Comparison of ENCODE assay signal across 15 cellular contexts in genomic region chr18:26436176-26437031, GRCh38.
DNase-seq lines count a peak whose midpoint lies in the region; ATAC-seq and TF ChIP-seq lines count a peak whose summit lies in the region.
"Had no signal": no experiment of that assay in that cellular context is flagged by ENCODE, and none has a peak within 500 bp of the region (broad histone marks: within the 10 kb centered on the region; RNA-seq: fewer than 3 reads in every experiment).

No MANE protein-coding gene starts in this region.

- no peak for ATAC-seq in GM21381 (IDR thresholded peaks at IDR 0.05; ENCODE audit: unreplicated experiment)

- no peak overlapping the region for H3K27ac Mint-ChIP-seq in osteocyte (ENCODE audit: unreplicated experiment)
- H3K27ac Mint-ChIP-seq: activated B cell treated with CpG ODN at 0.5 μM for 24 hours had no signal

- peak overlapping the region; percentile 66 for H2AFZ ChIP-seq in PC-9

- no peaks in the 10 kb centered on the region for H3K36me3 ChIP-seq in PC-9 (ENCODE audit: low read depth)
- H3K36me3 ChIP-seq: pancreas, thyroid gland had no signal

- no peaks in the 10 kb centered on the region for H4K20me1 ChIP-seq in PC-9 (ENCODE audit: insufficient read depth)

- H3K79me2 ChIP-seq in PC-9 (ENCODE audit: low read depth) = no peaks in the 10 kb centered on the region

- peaks cover 16% of the 10 kb centered on the region for H3K27me3 Mint-ChIP-seq in osteocyte (ENCODE audit: unreplicated experiment)

- TF ChIP-seq CTCF in PC-9 (conservative IDR thresholded peaks at IDR 0.05) (no peak), osteocyte (IDR thresholded peaks at IDR 0.05) (no peak)

- peak overlapping the region; percentile 71 for H3K4me2 ChIP-seq in PC-9

- BruUV-seq in PC-9 (replicated peaks; lab: Mats Ljungman, UMichigan) = no TSS peak

- H3K4me1 ChIP-seq in PC-9 (replicated peaks; ENCODE audit: insufficient read depth) = peaks cover 26% of the 10 kb centered on the region
- H3K4me1 ChIP-seq: pancreas, thyroid gland had no signal

- POLR2A ChIA-PET in PC-9 (lab: Charles Lee; ENCODE audit: unreplicated experiment) = interaction anchor here (0.7 kb wide), 1 partner anchor 129 kb away, joined by 4 read pairs; no protein-coding TSS in a partner anchor

- H3K4me3 ChIP-seq in PC-9 = peak overlapping the region; percentile 37; the same call in 1 of the 2 replicates
- H3K4me3 ChIP-seq: pancreas, thyroid gland had no signal

- H3K36me3 Mint-ChIP-seq in osteocyte (ENCODE audit: unreplicated experiment) = no peaks in the 10 kb centered on the region

- intact Hi-C loops in PC-9 (cut with micrococcal nuclease; ENCODE audit: unreplicated experiment) = loop anchor here (2.0 kb wide), 2 partner anchors 44 to 112 kb away; partner anchors contain the start of gene KCTD1

- peaks cover 12% of the 10 kb centered on the region; the same call in 1 of the 2 replicates for H3F3A ChIP-seq in PC-9 (ENCODE audit: insufficient read depth, low read depth)

- DNase-seq in Daoy (ENCODE audit: low read depth) (peak; percentile 37), PC-9 (peak; percentile 32 to 95), epithelial cell of prostate (ENCODE audit: low read depth, low spot score) (no peak), osteocyte (ENCODE audit: extremely low spot score, unreplicated experiment) (peak; percentile 63), NCI-H1930 (lab: John Stamatoyannopoulos, UW) (no peak), SKM-1 (lab: John Stamatoyannopoulos, UW; ENCODE audit: unreplicated experiment) (no peak)
- DNase-seq in stimulated activated CD4-positive, alpha-beta T cell treated with anti-CD3 and anti-CD28 coated beads, Interleukin-1b, Interleukin-23, amount 100 ng/mL, for 48 hours = no peak
- DNase-seq: activated B cell treated with CpG ODN at 0.5 μM for 24 hours; activated effector memory CD4-positive, alpha-beta T cell treated with Interleukin-2 at 50 U/mL for 16 hours; effector CD8-positive, alpha-beta T cell; left cardiac atrium; NCI-H146; pancreas; thyroid gland had no signal

- no peaks in the 10 kb centered on the region for H3K9me3 ChIP-seq in PC-9 (ENCODE audit: insufficient read depth, low read depth)
- H3K9me3 ChIP-seq: pancreas, thyroid gland had no signal

- no peak overlapping the region for H3K4me3 Mint-ChIP-seq in osteocyte (ENCODE audit: unreplicated experiment)
- H3K4me3 Mint-ChIP-seq: activated B cell treated with CpG ODN at 0.5 μM for 24 hours had no signal

- H3K4me1 Mint-ChIP-seq in osteocyte (ENCODE audit: unreplicated experiment) = peaks cover 14% of the 10 kb centered on the region

- no peaks in the 10 kb centered on the region for H3K27me3 ChIP-seq in PC-9 (ENCODE audit: insufficient read depth, low read depth)
- H3K27me3 ChIP-seq: pancreas, thyroid gland had no signal

- CTCF ChIA-PET in PC-9 (lab: Charles Lee) = no interaction called here

- no peaks in the 10 kb centered on the region for H3K9me2 ChIP-seq in PC-9 (ENCODE audit: insufficient read depth)

- no peaks in the 10 kb centered on the region for H3K9me3 Mint-ChIP-seq in osteocyte (ENCODE audit: unreplicated experiment)

- H3K27ac ChIP-seq in PC-9 (peak overlapping the region; percentile 85), epithelial cell of prostate (peak overlapping the region; percentile 30)
- H3K27ac ChIP-seq: pancreas, thyroid gland had no signal

Comparison
In these comparisons a context has a peak if more than half of its experiments do, and no peak if none do; other contexts are left out.
1. DNase-seq: peak in Daoy (single experiment), PC-9 (2 of 2) and osteocyte (single experiment); none in epithelial cell of prostate (single experiment), NCI-H1930 (0 of 2), stimulated activated CD4-positive, alpha-beta T cell treated with anti-CD3 and anti-CD28 coated beads, Interleukin-1b, Interleukin-23, amount 100 ng/mL, for 48 hours (single experiment) and SKM-1 (single experiment).